In the genomic region with DNA sequence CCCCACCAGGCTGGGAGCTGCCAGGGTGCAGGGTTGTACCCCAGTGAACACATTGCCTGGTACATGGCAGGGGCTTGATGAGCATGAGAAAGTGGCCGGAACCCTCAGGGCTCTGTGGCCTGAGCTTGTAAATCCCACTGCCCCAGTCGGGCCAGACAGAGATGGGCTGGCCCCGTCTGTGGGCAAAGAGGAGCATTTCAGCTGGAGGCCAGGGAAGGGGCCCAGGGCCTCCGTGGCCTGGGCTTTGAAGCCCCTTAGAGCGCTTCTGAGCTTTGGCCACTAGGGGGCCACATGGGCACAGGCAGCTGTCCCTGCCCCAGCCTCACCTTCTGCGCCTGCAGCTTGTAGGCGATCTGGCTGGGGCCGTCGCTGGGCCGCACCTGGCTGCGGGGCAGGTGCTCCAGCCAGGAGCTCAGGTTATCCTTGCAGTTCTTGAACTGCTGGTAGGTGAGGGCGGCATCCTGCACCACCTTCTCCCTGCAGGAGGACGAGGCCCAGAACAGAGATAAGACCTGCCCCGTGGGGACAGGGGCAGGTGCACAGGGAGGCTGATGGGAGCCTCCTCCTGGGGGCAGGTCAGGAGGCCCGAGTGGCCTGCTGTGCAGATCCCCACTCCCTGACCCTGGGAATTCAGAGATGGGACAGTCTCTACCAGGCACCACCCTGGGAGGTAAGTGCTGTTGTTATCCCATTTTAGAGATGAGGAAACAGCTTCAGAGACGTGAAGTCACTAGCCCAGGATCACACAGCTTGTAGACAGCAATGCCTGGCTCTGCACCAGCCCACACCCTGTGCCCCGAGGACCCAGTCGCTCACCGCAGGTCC, we compare ENCODE assay signal across 8 cellular contexts. TPM values are rescaled to one million over a fixed set of nuclear protein-coding genes. Genes with fewer than 3 reads are reported as not detected.
A peak's percentile ranks its signal among the peaks of the same experiment; 100 is the strongest.
DNase-seq lines count a peak whose midpoint lies in the region; ATAC-seq and TF ChIP-seq lines count a peak whose summit lies in the region.

No MANE protein-coding gene starts in this region.

- CTCF ChIA-PET in A673 (lab: Charles Lee): interaction anchor here (0.5 to 2.6 kb wide), 12 partner anchors 9 to 1078 kb away, joined by 3 to 21 read pairs (median 4); partner anchors contain the start of gene CDK3

- H3K4me3 ChIP-seq in A673 (ENCODE audit: low read depth, low read length, poor library complexity, severe bottlenecking) (peak overlapping the region; percentile 13), skeletal muscle tissue (ENCODE audit: low read length in 3 of 3) (no peak overlapping the region)

- H3K9me3 ChIP-seq in A673 (ENCODE audit: low read depth, low read length, poor library complexity, severe bottlenecking) (no peaks in the 10 kb centered on the region), skeletal muscle tissue (ENCODE audit: control insufficient read depth in 3 of 3, low read length in 3 of 3) (no peaks in the 10 kb centered on the region)

- POLR2A ChIA-PET in A673 (lab: Charles Lee; ENCODE audit: low non-redundant PET): no interaction called here

- intact Hi-C loops in A673 (cut with micrococcal nuclease; ENCODE audit: unreplicated experiment): loop anchor here (1.0 to 10.0 kb wide), 2 partner anchors 60 to 265 kb away; partner anchors contain the start of genes GALR2, SRP68 and ZACN

- H3K27ac ChIP-seq in A673 (ENCODE audit: low read depth, low read length, poor library complexity, severe bottlenecking) (no peak overlapping the region), skeletal muscle tissue (ENCODE audit: low read depth, low read length) (no peak overlapping the region)

- peak; percentile 98 for TF ChIP-seq CTCF in A673 (conservative IDR thresholded peaks at IDR 0.05; ENCODE audit: low read depth, low read length)

- no TSS peak for BruUV-seq in A673 (replicated peaks; lab: Mats Ljungman, UMichigan)

- ATAC-seq in GM19025 (IDR thresholded peaks at IDR 0.05; ENCODE audit: low read depth, unreplicated experiment): peak; percentile 72

- H3K36me3 ChIP-seq in A673 (ENCODE audit: insufficient read depth, low read length, poor library complexity, severe bottlenecking): no peaks in the 10 kb centered on the region
- H3K36me3 ChIP-seq in skeletal muscle tissue (ENCODE audit: control insufficient read depth in 3 of 3, insufficient read depth in 3 of 3, low read length in 3 of 3): no peaks in the 10 kb centered on the region

- peak overlapping the region in 2 of 3 donors; percentile 40 to 50 for H3K9ac ChIP-seq in skeletal muscle tissue (ENCODE audit: low read depth in 1 of 3, low read length in 3 of 3)

- H3K4me1 ChIP-seq in A673 (ENCODE audit: insufficient read depth, low read length, poor library complexity, severe bottlenecking) (peaks cover 4% of the 10 kb centered on the region), skeletal muscle tissue (ENCODE audit: control insufficient read depth in 3 of 3, insufficient read depth in 3 of 3, low read length in 3 of 3) (peaks cover 0 to 6% (median 3%) of the 10 kb centered on the region in 3 donors)

- DNase-seq in A673 (ENCODE audit: low spot score): peak; percentile 81
- DNase-seq in NCI-H1436 treated with DMSO at 0.1 percent for 48 hours (lab: John Stamatoyannopoulos, UW): peak; percentile 44
- DNase-seq in T-helper 2 cell: peak; percentile 51 to 80 (median 64)
- DNase-seq in amygdala (lab: John Stamatoyannopoulos, UW): peak in 32 of 56 donors; percentile 6 to 64 (median 28)
- peak; percentile 82 for DNase-seq in hepatic stellate cell (ENCODE audit: low spot score)
- DNase-seq in NCI-H226: no peak

- H3K27me3 ChIP-seq in A673 (replicated peaks; ENCODE audit: insufficient read depth, low read depth, low read length, poor library complexity) (no peaks in the 10 kb centered on the region), skeletal muscle tissue (ENCODE audit: control insufficient read depth in 3 of 3, insufficient read depth in 3 of 3, low read length in 3 of 3) (peaks cover 0 to 15% (median 14%) of the 10 kb centered on the region in 3 donors)

RNA-seq across cellular contexts. Expression of gene EVPL, which starts 12.8 kb away (rescaled TPM):
- total RNA-seq in A673 (2021) (0.15 and 0.21 TPM in 2 replicates), skeletal muscle tissue (under 0.01 TPM)

RNA-seq across cellular contexts. Expression of gene CDK3, which starts 13.7 kb away (rescaled TPM):
- total RNA-seq in A673 (2021) (8.5 and 10.0 TPM in 2 replicates), skeletal muscle tissue (1.6 TPM)

RNA-seq across cellular contexts. Expression of gene TEN1, which starts 35.3 kb away (rescaled TPM):
- total RNA-seq in A673 (2021) (13.3 and 16.2 TPM in 2 replicates), skeletal muscle tissue (3.1 TPM)

RNA-seq across cellular contexts. Expression of gene ACOX1, which starts 35.3 kb away (rescaled TPM):
- 35.0 and 39.5 TPM in 2 replicates for total RNA-seq in A673 (2021)
- total RNA-seq in skeletal muscle tissue: 32.4 TPM

RNA-seq across cellular contexts. Expression of gene SRP68, which starts 58.0 kb away (rescaled TPM):
- 96.4 and 101 TPM in 2 replicates for total RNA-seq in A673 (2021)
- total RNA-seq in skeletal muscle tissue: 41.8 TPM
